In genomic region chr1:182041615-182042014, GRCh38 we compare ENCODE assay signal across 16 cellular contexts. TPM values are rescaled to one million over a fixed set of nuclear protein-coding genes. Genes with fewer than 3 reads are reported as not detected.
"Had no signal": no experiment of that assay in that cellular context is flagged by ENCODE, and none has a peak within 500 bp of the region (broad histone marks: within the 10 kb centered on the region; RNA-seq: fewer than 3 reads in every experiment).

No MANE protein-coding gene starts in this region.

- H3K4me2 ChIP-seq: smooth muscle cell had no signal

- DNase-seq: activated CD4-positive, alpha-beta memory T cell treated with anti-CD3 and anti-CD28 coated beads, Interleukin-2, amount 10 ng/mL, durations not matched to agents 7 days and 5 days; activated CD4-positive, alpha-beta T cell treated with anti-CD3 and anti-CD28 coated beads for 1 hour; activated gamma-delta T cell treated with Interleukin-2 at 50 U/mL for 16 hours; activated naive CD8-positive, alpha-beta T cell treated with anti-CD3 and anti-CD28 coated beads for 36 hours; activated T-cell treated with anti-CD3 and anti-CD28 coated beads, Interleukin-2, amount 50 U/mL, for 48 hours; hippocampal formation; kidney glomerular epithelial cell; naive B cell; pancreas; retina; T-helper 9 cell; thyroid gland had no signal

- H3K27ac ChIP-seq: ascending aorta, esophagus muscularis mucosa, pancreas, thyroid gland had no signal

- ATAC-seq: pancreas had no signal

- H3K4me1 ChIP-seq: ascending aorta, esophagus muscularis mucosa, pancreas, thyroid gland had no signal

- H3K27me3 ChIP-seq: ascending aorta, esophagus muscularis mucosa, pancreas, thyroid gland had no signal

- H3K9me3 ChIP-seq: pancreas, thyroid gland had no signal

- H3K36me3 ChIP-seq: ascending aorta, esophagus muscularis mucosa, pancreas, thyroid gland had no signal

- H3K4me3 ChIP-seq: ascending aorta, esophagus muscularis mucosa, pancreas, smooth muscle cell, thyroid gland had no signal

RNA-seq across cellular contexts. Expression of gene ZNF648, which starts 19.9 kb away (rescaled TPM):
- total RNA-seq: activated CD4-positive, alpha-beta memory T cell treated with anti-CD3 and anti-CD28 coated beads, Interleukin-2, amount 10 ng/mL, durations not matched to agents 7 days and 5 days; activated naive CD8-positive, alpha-beta T cell treated with anti-CD3 and anti-CD28 coated beads for 36 hours; ascending aorta; esophagus muscularis mucosa; lung microvascular endothelial cell; smooth muscle cell had no signal
- polyA plus RNA-seq: pancreas, smooth muscle cell had no signal
